8 cellular contexts compared by ENCODE assay signal in the genomic region with DNA sequence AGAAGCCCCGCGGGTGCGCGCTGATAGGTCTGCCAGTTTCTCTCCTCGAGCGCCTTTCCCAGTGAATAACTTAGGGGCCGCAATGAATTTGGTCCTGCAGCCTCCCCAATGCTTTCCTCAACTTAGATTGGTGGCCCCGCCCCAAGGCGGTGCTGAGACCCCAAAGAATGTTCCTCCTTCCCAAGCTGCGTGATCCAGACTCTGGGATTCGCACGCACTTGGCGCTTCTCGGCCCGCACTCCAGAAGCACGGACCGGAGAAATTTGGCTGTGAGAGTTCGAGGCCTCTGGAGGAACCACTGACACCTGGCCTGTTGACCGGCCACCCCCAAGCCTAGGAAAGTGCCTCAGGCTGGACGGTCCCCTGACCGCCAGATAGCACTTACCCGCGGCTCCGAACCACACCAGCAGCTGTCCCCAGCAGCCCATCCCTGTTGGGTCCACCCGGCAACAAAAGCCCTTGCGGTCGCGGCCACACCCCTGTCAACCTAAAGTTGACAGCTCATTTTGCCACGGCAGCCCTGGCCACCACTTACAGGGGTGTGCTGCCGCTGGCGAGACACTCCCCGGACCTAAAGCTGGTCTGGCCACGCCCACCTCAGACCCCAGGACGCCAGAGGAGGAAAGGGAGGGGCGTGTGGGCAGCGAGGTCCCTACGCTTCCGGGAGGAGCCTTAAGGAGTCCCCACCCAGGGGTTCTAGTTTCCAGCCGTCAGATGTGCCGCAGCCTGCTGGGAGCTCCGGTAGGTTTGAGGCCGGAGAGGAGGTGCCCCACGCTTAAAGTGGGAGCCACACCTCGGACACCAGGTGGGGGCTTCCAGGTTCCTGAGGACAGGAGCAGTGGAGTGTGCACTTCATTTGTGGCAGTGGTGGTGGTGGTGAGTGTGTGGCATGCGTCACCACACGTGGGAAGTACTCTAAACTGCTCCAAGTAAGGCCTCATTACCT. TPM values are rescaled to one million over a fixed set of nuclear protein-coding genes. Genes with fewer than 3 reads are reported as not detected.
DNase-seq lines count a peak whose midpoint lies in the region; ATAC-seq and TF ChIP-seq lines count a peak whose summit lies in the region.

A gene (minus strand): TSS at position 546 of the 946 bp plus-strand sequence. CDS start 118 bp downstream, at position 428.

- no peak within 1 kb of the TSS for H3K27ac ChIP-seq in cardiac muscle cell

- peaks cover 26% of the 10 kb centered on the region for H3K36me3 Mint-ChIP-seq in activated T-cell treated with anti-CD3 and anti-CD28 coated beads, Interleukin-2, amount 50 U/mL, for 24 hours (ENCODE audit: low read depth)

- H3K9me3 Mint-ChIP-seq in activated T-cell treated with anti-CD3 and anti-CD28 coated beads, Interleukin-2, amount 50 U/mL, for 24 hours: no peaks in the 10 kb centered on the region

- H3K4me3 ChIP-seq in cardiac muscle cell: peak within 1 kb of the TSS; percentile 39
- peak within 1 kb of the TSS; percentile 80 for H3K4me3 ChIP-seq in iPS-15b (ENCODE audit: low read depth, low read length)

- H3K4me1 ChIP-seq in cardiac muscle cell (ENCODE audit: low read depth) (peaks cover 6% of the 10 kb centered on the region), iPS-15b (ENCODE audit: control insufficient read depth, insufficient read depth, low read length) (peaks cover 3% of the 10 kb centered on the region)

- DNase-seq in cardiac muscle cell (ENCODE audit: low read depth in 1 of 2, low spot score in 1 of 2) (peak in 1 of 2 donors; percentile 74), Right ventricle myocardium inferior (ENCODE audit: missing footprints) (no peak)
- peak; percentile 52 for DNase-seq in activated T-cell treated with anti-CD3 and anti-CD28 coated beads, Interleukin-2, amount 50 U/mL, for 24 hours
- DNase-seq in stimulated activated CD8-positive, alpha-beta memory T cell treated with anti-CD3 and anti-CD28 coated beads, Interleukin-4, amount 100 ng/mL, for 48 hours: peak; percentile 41

- peaks cover 35% of the 10 kb centered on the region for H3K27me3 Mint-ChIP-seq in activated T-cell treated with anti-CD3 and anti-CD28 coated beads, Interleukin-2, amount 50 U/mL, for 24 hours

- peaks cover 53% of the 10 kb centered on the region for H3K27me3 ChIP-seq in cardiac muscle cell
- peaks cover 52% of the 10 kb centered on the region for H3K27me3 ChIP-seq in iPS-15b (ENCODE audit: control insufficient read depth, insufficient read depth, low read length)

- no peak for TF ChIP-seq CTCF in cardiac muscle cell (IDR thresholded peaks at IDR 0.05; ENCODE audit: low read depth, low read length)

- H3K4me3 Mint-ChIP-seq in activated T-cell treated with anti-CD3 and anti-CD28 coated beads, Interleukin-2, amount 50 U/mL, for 24 hours: peak within 1 kb of the TSS; percentile 58

- no peak for ATAC-seq in Right ventricle myocardium inferior
- no peak for ATAC-seq in GM21528 (IDR thresholded peaks at IDR 0.05; ENCODE audit: low FRiP score, unreplicated experiment)
- ATAC-seq in GM18861 (IDR thresholded peaks at IDR 0.05; ENCODE audit: unreplicated experiment): no peak
- no peak for ATAC-seq in HG03442 (IDR thresholded peaks at IDR 0.05; ENCODE audit: unreplicated experiment)

- no peaks in the 10 kb centered on the region for H3K9me3 ChIP-seq in cardiac muscle cell (ENCODE audit: low read depth)
- H3K9me3 ChIP-seq in iPS-15b (ENCODE audit: control insufficient read depth, insufficient read depth, low read length): no peaks in the 10 kb centered on the region

- no peak within 1 kb of the TSS for H3K27ac Mint-ChIP-seq in activated T-cell treated with anti-CD3 and anti-CD28 coated beads, Interleukin-2, amount 50 U/mL, for 24 hours

- H3K4me1 Mint-ChIP-seq in activated T-cell treated with anti-CD3 and anti-CD28 coated beads, Interleukin-2, amount 50 U/mL, for 24 hours (ENCODE audit: low read depth): peaks cover 25% of the 10 kb centered on the region

- no peak within 1 kb of the TSS for H3K9ac ChIP-seq in iPS-15b (ENCODE audit: low read depth, low read length)

- H3K36me3 ChIP-seq in cardiac muscle cell: peaks cover 6% of the 10 kb centered on the region
- peaks cover 12% of the 10 kb centered on the region for H3K36me3 ChIP-seq in iPS-15b (ENCODE audit: control insufficient read depth, insufficient read depth, low read length)

- intact Hi-C loops in Right ventricle myocardium inferior (cut with DNase I): no loop called here

RNA-seq across cellular contexts. Expression of the gene that starts here (rescaled TPM):
- total RNA-seq in cardiac muscle cell: 2.6 and 3.7 TPM in 2 replicates
- polyA plus RNA-seq in cardiac muscle cell: 3.0 and 4.4 TPM in 2 replicates
- total RNA-seq in Right ventricle myocardium inferior: 1.5 TPM
